Comparison of ENCODE assay signal across 16 cellular contexts in the genomic region with DNA sequence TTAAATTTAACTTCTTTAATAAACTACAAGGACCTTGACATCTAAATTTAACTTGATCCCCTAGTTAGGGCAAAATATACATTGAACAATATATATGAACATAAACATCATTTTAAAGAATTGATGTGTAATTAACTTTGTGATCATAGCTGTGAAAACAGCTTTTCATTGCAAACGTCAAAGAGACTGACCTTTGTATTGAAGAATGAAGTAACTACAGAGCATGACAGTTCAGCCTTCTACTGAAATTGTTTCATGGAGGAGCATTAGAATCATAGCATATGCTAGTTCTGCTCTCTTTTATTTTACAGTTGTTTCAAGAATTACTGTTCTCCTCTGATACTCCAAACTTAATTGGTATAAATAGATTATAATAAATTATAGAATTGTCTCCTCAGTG.
"Had no signal": no experiment of that assay in that cellular context is flagged by ENCODE, and none has a peak within 500 bp of the region (broad histone marks: within the 10 kb centered on the region; RNA-seq: fewer than 3 reads in every experiment).

No MANE protein-coding gene starts in this region.

- ATAC-seq: foreskin keratinocyte, gastroesophageal sphincter, heart left ventricle, left cardiac atrium, lower lobe of right lung, mucosa of descending colon had no signal

- H3K27ac ChIP-seq: coronary artery, dorsolateral prefrontal cortex, esophagus muscularis mucosa, foreskin keratinocyte, gastroesophageal sphincter, heart left ventricle, hepatocyte, left ventricle myocardium inferior, lower lobe of right lung had no signal

- H3K4me1 ChIP-seq: esophagus muscularis mucosa, foreskin keratinocyte, gastroesophageal sphincter, heart left ventricle, left ventricle myocardium inferior, lower lobe of right lung had no signal

- H3K9me3 ChIP-seq: esophagus muscularis mucosa, gastroesophageal sphincter had no signal

- H3K4me3 ChIP-seq: coronary artery, dorsolateral prefrontal cortex, esophagus muscularis mucosa, gastroesophageal sphincter, heart left ventricle, hepatocyte, left ventricle myocardium inferior, lower lobe of right lung, mucosa of descending colon had no signal

- H3K27me3 ChIP-seq: dorsolateral prefrontal cortex, esophagus muscularis mucosa, foreskin keratinocyte, gastroesophageal sphincter, heart left ventricle, hepatocyte had no signal

- H3K36me3 ChIP-seq: esophagus muscularis mucosa, gastroesophageal sphincter, heart left ventricle, left ventricle myocardium inferior, lower lobe of right lung had no signal

- DNase-seq: dermis blood vessel endothelial cell; dorsolateral prefrontal cortex; effector CD4-positive, alpha-beta T cell; effector memory CD4-positive, alpha-beta T cell; foreskin keratinocyte; heart left ventricle; hypothalamus; left cardiac atrium; left ventricle myocardium inferior; lower lobe of right lung; mesenchymal stem cell; mucosa of descending colon had no signal
